8 cellular contexts compared by ENCODE assay signal in genomic region chr2:130355181-130355577, GRCh38. TPM values are rescaled to one million over a fixed set of nuclear protein-coding genes. Genes with fewer than 3 reads are reported as not detected.
DNase-seq lines count a peak whose midpoint lies in the region; ATAC-seq, FAIRE-seq and TF ChIP-seq lines count a peak whose summit lies in the region.

No MANE protein-coding gene starts in this region.

- no peaks in the 10 kb centered on the region for H3K9me1 ChIP-seq in K562 (ENCODE audit: control insufficient read depth, insufficient read depth, low read length)

- FAIRE-seq in K562 (lab: Jason Lieb, UNC) = peak; percentile 19

- H3K27me3 ChIP-seq in HL-60 (ENCODE audit: insufficient read depth, poor library complexity, severe bottlenecking) (no peaks in the 10 kb centered on the region), K562 (ENCODE audit: control insufficient read depth in 2 of 2, insufficient read depth in 2 of 2, low read length in 2 of 2) (no peaks in the 10 kb centered on the region), liver (ENCODE audit: control insufficient read depth in 4 of 4, insufficient read depth in 4 of 4, low read length in 3 of 4) (no peaks in the 10 kb centered on the region), tibial nerve (no peaks in the 10 kb centered on the region)

- H3K9ac ChIP-seq in K562 (ENCODE audit: insufficient read depth in 1 of 2, low read depth in 2 of 2, low read length in 2 of 2) = peak overlapping the region; percentile 87 to 96
- peak overlapping the region in 1 of 2 donors; percentile 15 for H3K9ac ChIP-seq in liver (ENCODE audit: low read depth in 1 of 2, low read length in 2 of 2)

- TF ChIP-seq POLR2A in K562 (conservative IDR thresholded peaks at IDR 0.05) (no peak), tibial nerve (IDR thresholded peaks at IDR 0.05) (no peak)

- no peak for TF ChIP-seq RAD21 in K562 (CRISPR knock-in tag; conservative IDR thresholded peaks at IDR 0.05 in 1 of 2, IDR thresholded peaks at IDR 0.05 in 1 of 2)
- no peak for TF ChIP-seq RAD21 in liver (IDR thresholded peaks at IDR 0.05)

- intact Hi-C loops in K562 (cut with micrococcal nuclease) = no loop called here

- H3K4me3 ChIP-seq in AG09309 (ENCODE audit: control insufficient read depth, low read depth, low read length) = peak overlapping the region; percentile 66
- H3K4me3 ChIP-seq in HL-60 (replicated peaks; ENCODE audit: insufficient read depth, low read length) = peak overlapping the region; percentile 76
- peak overlapping the region; percentile 78 for H3K4me3 ChIP-seq in K562
- H3K4me3 ChIP-seq in liver (ENCODE audit: low read depth in 1 of 3, low read length in 3 of 3) = peak overlapping the region; percentile 51 to 81 (median 66)
- H3K4me3 ChIP-seq in tibial nerve = peak overlapping the region; percentile 54 to 93 (median 71)

- H3K9me3 ChIP-seq in K562 (replicated peaks; ENCODE audit: control insufficient read depth, insufficient read depth, low read depth, low read length) = no peaks in the 10 kb centered on the region
- no peaks in the 10 kb centered on the region for H3K9me3 ChIP-seq in liver (ENCODE audit: control insufficient read depth in 4 of 4, low read length in 3 of 4)
- H3K9me3 ChIP-seq in tibial nerve = no peaks in the 10 kb centered on the region

- 5% methylated on average over 16 of the region's 19 CpGs for WGBS in K562 (ENCODE audit: insufficient coverage, low coverage, missing lambda C conversion rate)
- 5% methylated on average over 19 of the region's 19 CpGs for WGBS in liver
- 3 to 7% methylated on average over 16 to 18 of the region's 19 CpGs for WGBS in tibial nerve, 2 donors

- TF ChIP-seq EP300 in K562 (IDR thresholded peaks at IDR 0.05; ENCODE audit: low read length) (no peak), tibial nerve (IDR thresholded peaks at IDR 0.05) (no peak)

- DNase-seq in AG09309 (ENCODE audit: low read depth) = no peak
- peak in 1 of 2 experiments; percentile 28 for DNase-seq in HL-60 (ENCODE audit: low read depth in 1 of 2, low spot score in 1 of 2)
- no peak for DNase-seq in K562 (ENCODE audit: extremely low read depth in 1 of 4, low spot score in 3 of 4)
- DNase-seq in tibial nerve (ENCODE audit: low spot score in 2 of 2) = no peak

- no peaks in the 10 kb centered on the region for H4K20me1 ChIP-seq in K562 (replicated peaks; ENCODE audit: control insufficient read depth, insufficient read depth, low read length)

- H3K27ac ChIP-seq in HL-60 (replicated peaks) (no peak overlapping the region), K562 (ENCODE audit: extremely low read depth, low read depth, low read length) (peak overlapping the region; percentile 85), liver (ENCODE audit: low read depth in 1 of 2, low read length in 2 of 2) (peak overlapping the region; percentile 63 to 70), tibial nerve (peak overlapping the region; percentile 44 to 84 (median 76))

- H3K79me2 ChIP-seq in K562 (ENCODE audit: control insufficient read depth, insufficient read depth, low read length) = peaks cover 19% of the 10 kb centered on the region

- H3K36me3 ChIP-seq in K562 (ENCODE audit: control insufficient read depth, insufficient read depth, low read length) (peaks cover 4% of the 10 kb centered on the region; the same call in 1 of the 3 replicates), liver (ENCODE audit: control insufficient read depth in 4 of 4, insufficient read depth in 3 of 4, low read depth in 1 of 4, low read length in 3 of 4) (no peaks in the 10 kb centered on the region), tibial nerve (peaks cover 0 to 9% (median 0%) of the 10 kb centered on the region in 3 donors)

- H2AFZ ChIP-seq in K562 (ENCODE audit: low read depth, low read length) = peak overlapping the region; percentile 90

- H3K4me2 ChIP-seq in K562 (ENCODE audit: insufficient read depth, low read length) = peak overlapping the region; percentile 85

- POLR2A ChIA-PET in K562 (lab: Yijun Ruan, JAX) = interaction anchor here (1.0 to 5.4 kb wide), 5 partner anchors 11 to 23 kb away, joined by 3 to 63 read pairs (median 7); partner anchors contain the start of gene IMP4

- ATAC-seq in K562 (peak; percentile 5), GM19395 (IDR thresholded peaks at IDR 0.05; ENCODE audit: unreplicated experiment) (no peak), GM21390 (IDR thresholded peaks at IDR 0.05; ENCODE audit: unreplicated experiment) (no peak), HG02981 (IDR thresholded peaks at IDR 0.05; ENCODE audit: unreplicated experiment) (no peak)

- in situ Hi-C loops in K562 (cut with MboI) = no loop called here

- TF ChIP-seq CTCF in AG09309 (IDR thresholded peaks at IDR 0.05; ENCODE audit: control insufficient read depth, insufficient read depth, low read depth, low read length, missing control alignments) = no peak
- no peak for TF ChIP-seq CTCF in HL-60 (IDR thresholded peaks at IDR 0.05; ENCODE audit: insufficient read depth, low read length)
- no peak for TF ChIP-seq CTCF in K562 (IDR thresholded peaks at IDR 0.05 in 2 of 3, conservative IDR thresholded peaks at IDR 0.05 in 1 of 3; ENCODE audit: insufficient read depth in 2 of 3, low read depth in 1 of 3, low read length in 3 of 3)
- TF ChIP-seq CTCF in liver (IDR thresholded peaks at IDR 0.05; ENCODE audit: low read depth, low read length, missing input control) = no peak
- TF ChIP-seq CTCF in tibial nerve (IDR thresholded peaks at IDR 0.05) = no peak

- H3K4me1 ChIP-seq in K562 (replicated peaks in 1 of 2; ENCODE audit: control insufficient read depth in 2 of 2, insufficient read depth in 2 of 2, low read length in 2 of 2) (peaks cover 5 to 41% of the 10 kb centered on the region in 2 experiments; a peak in 4 of 5 replicates), liver (ENCODE audit: control insufficient read depth in 4 of 4, insufficient read depth in 4 of 4, low read length in 3 of 4) (peaks cover 2 to 23% (median 10%) of the 10 kb centered on the region in 4 donors), tibial nerve (peaks cover 0 to 29% (median 8%) of the 10 kb centered on the region in 4 donors)

- TSS peak; percentile 69 for BruUV-seq in K562 (replicated peaks; lab: Mats Ljungman, UMichigan)

- CTCF ChIA-PET in K562 (lab: Yijun Ruan, JAX; ENCODE audit: low intra/inter-chr PET ratio) = interaction anchor here (2.3 kb wide), 1 partner anchor 17 kb away, joined by 8 read pairs; no protein-coding TSS in a partner anchor

TF ChIP-seq in liver, 16 proteins besides CTCF, POLR2A, EP300 and RAD21 (continues in another document):
- TF ChIP-seq EGR1 (IDR thresholded peaks at IDR 0.05; ENCODE audit: low read depth in 2 of 2) (no peak), SP1 (IDR thresholded peaks at IDR 0.05) (no peak)

RNA-seq across cellular contexts. Expression of gene PTPN18, which starts 0.7 kb away (rescaled TPM):
- total RNA-seq in K562 (2011; cell fraction: chromatin; rRNA removed; ENCODE audit: low replicate concordance) = 213 and 354 TPM in 2 replicates
- total RNA-seq in K562 (2011; cell fraction: nucleolus; rRNA removed) = 191 TPM in 2 replicates
- 220 and 291 TPM in 2 replicates for total RNA-seq in K562 (2011; cell fraction: nucleoplasm; rRNA removed)
- 49.6 and 57.0 TPM in 2 replicates for total RNA-seq in K562 (2014; rRNA removed)
- 36.9 and 37.6 TPM in 2 replicates for total RNA-seq in K562 (2014; rRNA removed; fragmentation: Illumina TruSeq; extraction: Trizol)
- 35.2 and 38.5 TPM in 2 replicates for total RNA-seq in K562 (2015; rRNA removed; fragmentation: Illumina TruSeq; extraction: Trizol)
- 64.0 and 64.4 TPM in 2 replicates for total RNA-seq in K562 (2021)
- 51.0 and 58.7 TPM in 2 replicates for polyA plus RNA-seq in K562 (2011; rRNA removed)
- polyA plus RNA-seq in K562 (2011; cell fraction: cytosol; rRNA removed) = 53.2 and 74.2 TPM in 2 replicates
- polyA plus RNA-seq in K562 (2011; cell fraction: nucleus; rRNA removed) = 140 and 232 TPM in 2 replicates
- polyA plus RNA-seq in K562 (2012) = 44.4 and 61.5 TPM in 2 replicates
- polyA plus RNA-seq in K562 (2014; fragmentation: Illumina TruSeq; extraction: Trizol) = 79.5 and 90.7 TPM in 2 replicates
- polyA plus RNA-seq in K562 (2014; fragmentation: Nextera tagmentation; extraction: Ambion mirVana) = 10 to 100 TPM; 11.6 to 19.3 TPM
- polyA plus RNA-seq in K562 (2014; rRNA removed) = 67.4 and 76.7 TPM in 2 replicates
- 42.3 and 45.7 TPM in 2 replicates for polyA minus RNA-seq in K562 (2011; rRNA and poly(A)+ RNA removed)
- polyA minus RNA-seq in K562 (2011; cell fraction: cytosol; rRNA and poly(A)+ RNA removed) = 31.4 and 33.8 TPM in 2 replicates
- 74.3 and 76.3 TPM in 2 replicates for polyA minus RNA-seq in K562 (2011; cell fraction: nucleus; rRNA and poly(A)+ RNA removed)
- total RNA-seq in liver = 10 to 100 TPM; 14.0 to 28.6 TPM
- polyA plus RNA-seq in liver = 10 to 100 TPM; 16.1 to 17.2 TPM
- total RNA-seq in tibial nerve = 10 to 100 TPM; 39.8 to 72.6 (median 54.8) TPM

RNA-seq across cellular contexts. Expression of gene IMP4, which starts 12.5 kb away (rescaled TPM):
- 74.0 and 256 TPM in 2 replicates for total RNA-seq in K562 (2011; cell fraction: chromatin; rRNA removed; ENCODE audit: low replicate concordance)
- 209 and 220 TPM in 2 replicates for total RNA-seq in K562 (2011; cell fraction: nucleolus; rRNA removed)
- total RNA-seq in K562 (2011; cell fraction: nucleoplasm; rRNA removed) = 139 and 147 TPM in 2 replicates
- total RNA-seq in K562 (2014; rRNA removed) (187 and 239 TPM in 2 replicates), K562 (2014; rRNA removed; fragmentation: Illumina TruSeq; extraction: Trizol) (42.1 and 52.9 TPM in 2 replicates), K562 (2015; rRNA removed; fragmentation: Illumina TruSeq; extraction: Trizol) (97.8 and 103 TPM in 2 replicates), K562 (2021) (164 and 167 TPM in 2 replicates), liver (10 to 100 TPM; 31.7 to 60.7 TPM), tibial nerve (100 to 1,000 TPM in 1 of 4 donors, 10 to 100 TPM in 3; 72.6 to 207 (median 93.3) TPM)
- polyA plus RNA-seq in K562 (2011; rRNA removed) (127 and 158 TPM in 2 replicates), K562 (2014; fragmentation: Illumina TruSeq; extraction: Trizol) (100.0 and 155 TPM in 2 replicates), K562 (2014; fragmentation: Nextera tagmentation; extraction: Ambion mirVana) (10 to 100 TPM; 35.4 to 53.3 TPM), K562 (2014; rRNA removed) (209 and 231 TPM in 2 replicates), liver (10 to 100 TPM; 61.8 to 95.5 TPM)
- polyA plus RNA-seq in K562 (2011; cell fraction: cytosol; rRNA removed) = 271 and 517 TPM in 2 replicates
- 407 and 557 TPM in 2 replicates for polyA plus RNA-seq in K562 (2011; cell fraction: nucleus; rRNA removed)
- 134 and 149 TPM in 2 replicates for polyA plus RNA-seq in K562 (2012)
- polyA minus RNA-seq in K562 (2011; rRNA and poly(A)+ RNA removed) = 51.7 and 70.1 TPM in 2 replicates
- polyA minus RNA-seq in K562 (2011; cell fraction: cytosol; rRNA and poly(A)+ RNA removed) = 78.1 and 83.2 TPM in 2 replicates
- 115 and 121 TPM in 2 replicates for polyA minus RNA-seq in K562 (2011; cell fraction: nucleus; rRNA and poly(A)+ RNA removed)
